In the genomic region with DNA sequence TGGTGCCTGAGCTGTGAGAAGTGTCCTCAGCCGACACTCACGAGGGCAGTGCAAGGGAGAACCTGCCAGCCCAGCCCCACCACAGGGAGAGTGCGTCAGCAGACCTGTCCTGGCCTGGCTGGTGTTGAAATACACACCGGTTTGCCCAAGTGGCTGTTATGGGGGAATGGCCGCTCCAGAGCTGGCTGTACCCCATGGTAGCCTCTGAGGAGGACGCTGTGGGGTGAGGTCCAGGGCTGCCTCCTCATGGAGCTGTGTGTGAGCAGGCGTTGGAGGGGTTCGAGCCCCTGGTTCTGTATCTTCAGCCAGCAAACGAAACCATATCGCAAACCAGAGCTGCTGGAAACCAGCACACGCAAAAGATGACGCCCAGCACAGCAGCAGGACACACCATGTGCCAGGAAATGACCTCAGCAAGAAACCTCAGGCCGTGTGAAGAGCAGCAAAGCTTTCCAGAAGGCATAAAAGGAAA, we compare ENCODE assay signal across 7 cellular contexts. TPM values are rescaled to one million over a fixed set of nuclear protein-coding genes. Genes with fewer than 3 reads are reported as not detected.
DNase-seq lines count a peak whose midpoint lies in the region; ATAC-seq and TF ChIP-seq lines count a peak whose summit lies in the region.

No MANE protein-coding gene starts in this region.

- dilution Hi-C loops in mammary epithelial cell (cut with HindIII; ENCODE audit: low sequenced_read_pairs), result loop anchor here (10.0 kb wide), 1 partner anchor 205 kb away; no protein-coding TSS in a partner anchor

- H3K9ac ChIP-seq in mammary epithelial cell (ENCODE audit: insufficient read depth, low read length) (peak overlapping the region; percentile 55), MM.1S (ENCODE audit: low read length) (no peak overlapping the region)

- in situ Hi-C loops in mammary epithelial cell (cut with MboI; ENCODE audit: low sequenced_read_pairs in 2 of 2), result no loop called here
- in situ Hi-C loops in ACHN (cut with HindIII; ENCODE audit: low pct_ligation_motif_present, low pct_unique_long_range_greater_than_20kb, low sequenced_read_pairs), result no loop called here

- peak; percentile 35 for DNase-seq in MV-4-11 (lab: John Stamatoyannopoulos, UW)
- DNase-seq in mammary epithelial cell, result peak; percentile 94
- DNase-seq in thoracic aorta (ENCODE audit: low spot score), result no peak
- DNase-seq in ACHN, result no peak
- DNase-seq in HK-2 (ENCODE audit: unreplicated experiment), result no peak
- no peak for DNase-seq in MM.1S

- H4K20me1 ChIP-seq in mammary epithelial cell (ENCODE audit: insufficient read depth, low read length) (no peaks in the 10 kb centered on the region), MM.1S (ENCODE audit: insufficient read depth, low read length) (no peaks in the 10 kb centered on the region)

- no peaks in the 10 kb centered on the region for H3K9me3 ChIP-seq in mammary epithelial cell (replicated peaks; ENCODE audit: insufficient read depth, low read length)
- H3K9me3 ChIP-seq in thoracic aorta, result no peaks in the 10 kb centered on the region
- H3K9me3 ChIP-seq in MM.1S (replicated peaks; ENCODE audit: insufficient read depth, low read length), result no peaks in the 10 kb centered on the region

- H3K27ac ChIP-seq in mammary epithelial cell (ENCODE audit: insufficient read depth, low read depth, low read length) (peak overlapping the region; percentile 85), layer of hippocampus (ENCODE audit: low read depth, low read length) (peak overlapping the region; percentile 60), thoracic aorta (peak overlapping the region; percentile 84 to 94), MM.1S (ENCODE audit: low read length) (no peak overlapping the region)

- H3K4me1 ChIP-seq in mammary epithelial cell (ENCODE audit: insufficient read depth, low read length), result peaks cover 18% of the 10 kb centered on the region
- H3K4me1 ChIP-seq in thoracic aorta (ENCODE audit: control insufficient read depth in 1 of 2, low read depth in 2 of 2), result peaks cover 14 to 19% of the 10 kb centered on the region in 2 donors
- H3K4me1 ChIP-seq in MM.1S (ENCODE audit: low read length), result no peaks in the 10 kb centered on the region

- no TSS peak for BruUV-seq in mammary epithelial cell (replicated peaks; lab: Mats Ljungman, UMichigan)

- H3K27me3 ChIP-seq in mammary epithelial cell (ENCODE audit: insufficient read depth, low read length) (no peaks in the 10 kb centered on the region), layer of hippocampus (ENCODE audit: control insufficient read depth, insufficient read depth, low read length) (no peaks in the 10 kb centered on the region), thoracic aorta (replicated peaks; ENCODE audit: insufficient read depth) (no peaks in the 10 kb centered on the region), MM.1S (replicated peaks; ENCODE audit: insufficient read depth, low read length) (no peaks in the 10 kb centered on the region)

- TF ChIP-seq CTCF in mammary epithelial cell (conservative IDR thresholded peaks at IDR 0.05 in 1 of 2, IDR thresholded peaks at IDR 0.05 in 1 of 2; ENCODE audit: extremely low read depth in 1 of 2, insufficient read depth in 1 of 2, low read depth in 1 of 2, low read length in 2 of 2) (no peak), thoracic aorta (IDR thresholded peaks at IDR 0.05) (no peak), MM.1S (IDR thresholded peaks at IDR 0.05; ENCODE audit: low read length) (no peak)

- H3K9me2 ChIP-seq in MM.1S (replicated peaks; ENCODE audit: insufficient read depth, low read length), result no peaks in the 10 kb centered on the region

- H3K4me2 ChIP-seq in mammary epithelial cell (ENCODE audit: insufficient read depth, low read depth, low read length) (peak overlapping the region; percentile 64), MM.1S (ENCODE audit: low read depth, low read length) (no peak overlapping the region)

- peak; percentile 58 for ATAC-seq in thoracic aorta (ENCODE audit: insufficient number of reproducible peaks, low FRiP score, low read depth)

- no peaks in the 10 kb centered on the region for H3K36me3 ChIP-seq in mammary epithelial cell (ENCODE audit: insufficient read depth, low read length)
- peaks cover 10% of the 10 kb centered on the region for H3K36me3 ChIP-seq in thoracic aorta
- no peaks in the 10 kb centered on the region for H3K36me3 ChIP-seq in MM.1S (replicated peaks; ENCODE audit: insufficient read depth, low read length)

- 16% methylated on average over 13 of the region's 13 CpGs for WGBS in mammary epithelial cell (ENCODE audit: low coverage, missing lambda C conversion rate)

- H3F3A ChIP-seq in MM.1S (ENCODE audit: insufficient read depth, low read length), result no peaks in the 10 kb centered on the region

- H3K79me2 ChIP-seq in mammary epithelial cell (ENCODE audit: insufficient read depth, low read length) (no peaks in the 10 kb centered on the region), MM.1S (ENCODE audit: low read length) (no peaks in the 10 kb centered on the region)

- H2AFZ ChIP-seq in mammary epithelial cell (ENCODE audit: low read depth, low read length) (peak overlapping the region; percentile 91), MM.1S (ENCODE audit: low read length) (no peak overlapping the region)

- intact Hi-C loops in mammary epithelial cell (cut with micrococcal nuclease), result no loop called here

- CTCF ChIA-PET in mammary epithelial cell (lab: Charles Lee; ENCODE audit: low non-redundant PET), result interaction anchor here (0.6 kb wide), 1 partner anchor 64 kb away, joined by 3 read pairs; no protein-coding TSS in a partner anchor

- H3K4me3 ChIP-seq in mammary epithelial cell (replicated peaks in 1 of 3; ENCODE audit: insufficient read depth in 1 of 3, low read depth in 2 of 3, low read length in 3 of 3), result peak overlapping the region in 1 of 3 experiments; percentile 5
- peak overlapping the region; percentile 39 for H3K4me3 ChIP-seq in thoracic aorta
- H3K4me3 ChIP-seq in MM.1S (ENCODE audit: low read length), result no peak overlapping the region

RNA-seq across cellular contexts. Expression of a gene that starts 9.3 kb away (rescaled TPM):
- total RNA-seq in mammary epithelial cell (10 to 100 TPM; 11.8 to 24.0 TPM), thoracic aorta (10 to 100 TPM; 36.3 to 56.3 TPM)
- polyA plus RNA-seq in mammary epithelial cell, result 8.8 TPM
- polyA minus RNA-seq in mammary epithelial cell, result 8.6 TPM

Comparison
In these comparisons a context has a peak if more than half of its experiments do, and no peak if none do; other contexts are left out.
1. DNase-seq: peak in MV-4-11 (single experiment) and mammary epithelial cell (single experiment); none in thoracic aorta (single experiment), ACHN (single experiment), HK-2 (single experiment) and MM.1S (single experiment).